ENCODE assay signal across 17 cellular contexts in the genomic region with DNA sequence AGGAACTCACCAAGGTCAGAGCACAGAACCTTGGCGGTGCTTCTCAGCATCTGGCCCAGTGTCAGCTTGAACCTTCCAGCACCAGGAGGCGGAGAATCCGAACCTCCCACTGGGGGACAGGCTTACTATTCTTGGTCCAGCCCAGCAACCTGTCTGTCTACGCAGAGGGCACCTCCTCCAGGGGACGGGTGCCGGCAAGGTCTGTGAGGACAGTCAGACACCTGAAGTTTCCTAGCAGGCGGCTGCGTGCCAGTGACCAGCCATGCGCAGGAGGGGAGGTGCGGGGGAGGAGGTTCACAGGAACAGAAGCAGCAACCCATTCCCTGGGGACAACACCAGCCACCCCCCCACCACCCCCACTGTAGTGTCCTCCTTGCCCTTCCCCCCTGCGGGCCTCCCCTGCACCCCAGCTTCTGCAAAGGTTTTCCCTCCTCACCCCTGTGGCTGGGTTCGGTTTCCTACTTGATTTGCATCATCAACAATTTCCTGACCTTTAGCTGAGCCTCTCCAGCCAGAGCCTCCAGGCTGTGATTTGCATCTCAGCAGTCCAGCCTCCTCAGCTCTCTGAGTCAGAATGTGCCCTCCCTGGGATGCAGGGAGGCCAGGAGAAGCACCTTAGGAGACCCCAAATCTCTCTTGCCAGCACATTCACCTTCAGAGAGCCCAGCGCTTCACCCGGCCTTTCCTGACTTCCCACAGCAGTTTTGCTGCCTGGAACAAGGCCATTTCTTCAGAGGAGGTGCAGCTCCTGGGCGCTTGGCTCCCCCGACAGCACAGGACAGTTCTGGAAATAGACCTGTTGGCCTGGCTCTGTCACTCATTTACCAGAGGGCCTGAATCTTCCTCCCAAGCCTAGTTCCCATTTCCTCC.
DNase-seq lines count a peak whose midpoint lies in the region; ATAC-seq, FAIRE-seq and TF ChIP-seq lines count a peak whose summit lies in the region.
"Had no signal": no experiment of that assay in that cellular context is flagged by ENCODE, and none has a peak within 500 bp of the region (broad histone marks: within the 10 kb centered on the region; RNA-seq: fewer than 3 reads in every experiment).

No MANE protein-coding gene starts in this region.

- peaks cover 1% of the 10 kb centered on the region; the same call in 1 of the 2 replicates for H3K27me3 Mint-ChIP-seq in H9 (ENCODE audit: low read depth)
- H3K27me3 Mint-ChIP-seq: activated CD4-positive, alpha-beta memory T cell treated with anti-CD3 and anti-CD28 coated beads for 36 hours had no signal

- H4K91ac ChIP-seq in H9 (ENCODE audit: insufficient read length, low read depth, low read length), result no peak overlapping the region

- CTCF ChIA-PET in OCI-LY7 (lab: Charles Lee; ENCODE audit: unreplicated experiment), result no interaction called here

- no peak for TF ChIP-seq CTCF in H9 (conservative IDR thresholded peaks at IDR 0.05)
- no peak for TF ChIP-seq CTCF in adrenal gland (IDR thresholded peaks at IDR 0.05)
- TF ChIP-seq CTCF in pancreas (IDR thresholded peaks at IDR 0.05), result no peak
- TF ChIP-seq CTCF in OCI-LY7 (conservative IDR thresholded peaks at IDR 0.05; ENCODE audit: low read length), result no peak

- H3K23me2 ChIP-seq in H9 (ENCODE audit: insufficient read length, low read depth, low read length, poor library complexity, severe bottlenecking), result no peaks in the 10 kb centered on the region

- ATAC-seq in pancreas (peak; percentile 73 to 89 (median 79)), HG02610 (IDR thresholded peaks at IDR 0.05; ENCODE audit: unreplicated experiment) (no peak), HG03342 (IDR thresholded peaks at IDR 0.05; ENCODE audit: unreplicated experiment) (no peak)

- no peak overlapping the region for H3T11ph ChIP-seq in H9 (ENCODE audit: low read length)

- peaks cover 6% of the 10 kb centered on the region for H3K9me3 ChIP-seq in H9 (ENCODE audit: control insufficient read depth, low read depth, low read length)
- no peaks in the 10 kb centered on the region for H3K9me3 ChIP-seq in adrenal gland (replicated peaks in 1 of 3)
- peaks cover 11% of the 10 kb centered on the region for H3K9me3 ChIP-seq in iPS-18a (ENCODE audit: control insufficient read depth, low read depth, low read length)
- H3K9me3 ChIP-seq in pancreas, result no peaks in the 10 kb centered on the region
- no peaks in the 10 kb centered on the region for H3K9me3 ChIP-seq in OCI-LY7 (ENCODE audit: low read length)
- H3K9me3 ChIP-seq: stomach had no signal

- WGBS in H9 (ENCODE audit: extremely low coverage, insufficient read length, low lambda C conversion rate), result no CpG with 5 or more reads among the region's 16 CpGs
- 63 to 71% (median 68%) methylated on average over 10 to 16 of the region's 16 CpGs for WGBS in adrenal gland, 4 donors
- 64 to 74% methylated on average over 14 to 16 of the region's 16 CpGs for WGBS in pancreas, 2 donors

- no peak overlapping the region for H2BK12ac ChIP-seq in H9 (ENCODE audit: insufficient read length, low read depth, low read length)

- H3K27me3 ChIP-seq in H9 (ENCODE audit: insufficient read depth, low read length), result no peaks in the 10 kb centered on the region
- H3K27me3 ChIP-seq in adrenal gland, result no peaks in the 10 kb centered on the region
- H3K27me3 ChIP-seq in iPS-18a (ENCODE audit: control insufficient read depth, insufficient read depth, low read length), result no peaks in the 10 kb centered on the region
- H3K27me3 ChIP-seq in pancreas, result no peaks in the 10 kb centered on the region
- H3K27me3 ChIP-seq: cardiac muscle cell, stomach had no signal

- POLR2A ChIA-PET in OCI-LY7 (lab: Charles Lee), result interaction anchor here (0.6 kb wide), 1 partner anchor 133 kb away, joined by 3 read pairs; no protein-coding TSS in a partner anchor

- no peak overlapping the region for H2BK5ac ChIP-seq in H9 (ENCODE audit: insufficient read length, low read length)

- peak overlapping the region; percentile 42 to 55; a peak in 4 of 5 replicates for H3K4me3 Mint-ChIP-seq in H9
- H3K4me3 Mint-ChIP-seq: activated CD4-positive, alpha-beta memory T cell treated with anti-CD3 and anti-CD28 coated beads for 36 hours had no signal

- no peak overlapping the region for H2BK15ac ChIP-seq in H9 (ENCODE audit: low read depth, low read length)

- no peak overlapping the region for H4K5ac ChIP-seq in H9 (ENCODE audit: insufficient read length, low read depth, low read length)

- no peak overlapping the region for H2BK120ac ChIP-seq in H9 (ENCODE audit: low read depth, low read length, poor library complexity, severe bottlenecking)

- no peak for TF ChIP-seq POLR2A in adrenal gland (IDR thresholded peaks at IDR 0.05)

- H3K4me1 ChIP-seq in H9 (ENCODE audit: insufficient read depth, low read length) (peaks cover 6% of the 10 kb centered on the region), adrenal gland (replicated peaks in 1 of 2) (no peaks in the 10 kb centered on the region), iPS-18a (ENCODE audit: control insufficient read depth, low read depth, low read length) (peaks cover 17% of the 10 kb centered on the region), pancreas (no peaks in the 10 kb centered on the region), OCI-LY7 (ENCODE audit: insufficient read depth, low read length, poor library complexity, severe bottlenecking) (no peaks in the 10 kb centered on the region)
- H3K4me1 ChIP-seq: stomach had no signal

- no peak overlapping the region for H2AFZ ChIP-seq in H9 (ENCODE audit: low read length)
- H2AFZ ChIP-seq in OCI-LY7 (ENCODE audit: low read length), result no peak overlapping the region
- H2AFZ ChIP-seq: PC-9 had no signal

- no peak overlapping the region for H3K27ac ChIP-seq in H9 (ENCODE audit: insufficient read length, low read depth, low read length)
- H3K27ac ChIP-seq in adrenal gland, result no peak overlapping the region
- H3K27ac ChIP-seq in iPS-18a (ENCODE audit: low read length), result no peak overlapping the region
- H3K27ac ChIP-seq in pancreas, result peak overlapping the region in 3 of 4 donors; percentile 41 to 66 (median 66)
- H3K27ac ChIP-seq in OCI-LY7 (ENCODE audit: low read depth, low read length, poor library complexity, severe bottlenecking), result no peak overlapping the region
- H3K27ac ChIP-seq: cardiac muscle cell, PC-9, stomach had no signal

- FAIRE-seq in pancreas (lab: Jason Lieb, UNC), result no peak

- H3K4me1 Mint-ChIP-seq in H9, result peaks cover 13 to 28% of the 10 kb centered on the region in 2 experiments

- no peaks in the 10 kb centered on the region for H3K79me2 ChIP-seq in H9 (ENCODE audit: insufficient read depth, low read length)
- no peaks in the 10 kb centered on the region for H3K79me2 ChIP-seq in OCI-LY7 (ENCODE audit: insufficient read depth, low read depth, low read length)

- H2BK20ac ChIP-seq in H9 (ENCODE audit: low read depth, low read length, poor library complexity, severe bottlenecking), result no peak overlapping the region

- no peak overlapping the region for H4K8ac ChIP-seq in H9 (replicated peaks; ENCODE audit: insufficient read length, low read depth, low read length)

- H3K9ac ChIP-seq in H9 (ENCODE audit: extremely low read depth, insufficient read length, low read length), result no peak overlapping the region
- no peak overlapping the region for H3K9ac ChIP-seq in iPS-18a (ENCODE audit: low read length)

- no peak overlapping the region for H2AK5ac ChIP-seq in H9 (ENCODE audit: insufficient read length, low read length)

- no TSS peak for BruUV-seq in OCI-LY7 (replicated peaks; lab: Mats Ljungman, UMichigan)

- peaks cover 21 to 24% of the 10 kb centered on the region in 2 experiments for H3K9me3 Mint-ChIP-seq in H9
- H3K9me3 Mint-ChIP-seq: activated CD4-positive, alpha-beta memory T cell treated with anti-CD3 and anti-CD28 coated beads for 36 hours had no signal

- H3K4ac ChIP-seq in H9 (ENCODE audit: low read depth, low read length), result no peak overlapping the region

- peak overlapping the region; percentile 14 to 88 (median 82); a peak in 6 of 7 replicates for H3K27ac Mint-ChIP-seq in H9
- H3K27ac Mint-ChIP-seq: activated CD4-positive, alpha-beta memory T cell treated with anti-CD3 and anti-CD28 coated beads for 36 hours had no signal

- DNase-seq in H9, result peak; percentile 83
- DNase-seq in adrenal gland, result peak in 4 of 7 donors; percentile 15 to 57 (median 29)
- peak in 4 of 6 donors; percentile 28 to 56 (median 44) for DNase-seq in pancreas
- DNase-seq in NCI-H345 (lab: John Stamatoyannopoulos, UW), result no peak
- no peak for DNase-seq in OCI-LY7 (ENCODE audit: low spot score)
- DNase-seq: activated CD4-positive, alpha-beta memory T cell treated with anti-CD3 and anti-CD28 coated beads for 36 hours; activated T-cell treated with anti-CD3 and anti-CD28 coated beads, Interleukin-2, amount 50 U/mL, for 48 hours; effector memory CD4-positive, alpha-beta T cell; islet precursor cell; NCI-H1436 treated with DMSO at 0.1 percent for 48 hours; NCI-H446 treated with DMSO at 0.1 percent for 48 hours; PC-9; stomach had no signal

- no peaks in the 10 kb centered on the region for H3K9me2 ChIP-seq in OCI-LY7 (ENCODE audit: insufficient read depth, low read length)

- intact Hi-C loops in adrenal gland (cut with DNase I) (no loop called here), pancreas (cut with DNase I) (no loop called here), OCI-LY7 (cut with micrococcal nuclease; ENCODE audit: unreplicated experiment) (no loop called here)

- H3K36me3 Mint-ChIP-seq in H9 (ENCODE audit: insufficient read depth in 1 of 3, low read depth in 3 of 3), result peaks cover 54 to 58% (median 55%) of the 10 kb centered on the region in 3 experiments
- H3K36me3 Mint-ChIP-seq: activated CD4-positive, alpha-beta memory T cell treated with anti-CD3 and anti-CD28 coated beads for 36 hours had no signal

- no peaks in the 10 kb centered on the region for H3K79me1 ChIP-seq in H9 (ENCODE audit: insufficient read depth, low read depth, low read length, poor library complexity, severe bottlenecking)

- peak overlapping the region; percentile 47 for H3K4me2 ChIP-seq in H9 (ENCODE audit: insufficient read depth, insufficient read length, low read length)
- H3K4me2 ChIP-seq in OCI-LY7 (ENCODE audit: low read length), result no peak overlapping the region
- H3K4me2 ChIP-seq: PC-9 had no signal

- H3K14ac ChIP-seq in H9 (ENCODE audit: insufficient read depth, low read length), result peak overlapping the region; percentile 54; the same call in 1 of the 2 replicates

- H3K23ac ChIP-seq in H9 (ENCODE audit: insufficient read length, low read depth, low read length), result no peak overlapping the region

- H3K56ac ChIP-seq in H9 (ENCODE audit: insufficient read length, low read depth, low read length), result no peak overlapping the region

- peaks cover 0 to 3% of the 10 kb centered on the region in 2 donors for H3K36me3 ChIP-seq in adrenal gland (replicated peaks in 1 of 2)
- H3K36me3 ChIP-seq in iPS-18a (ENCODE audit: control insufficient read depth, low read depth, low read length), result peaks cover 7% of the 10 kb centered on the region
- peaks cover 0 to 10% (median 6%) of the 10 kb centered on the region in 3 donors for H3K36me3 ChIP-seq in pancreas
- no peaks in the 10 kb centered on the region for H3K36me3 ChIP-seq in OCI-LY7 (ENCODE audit: insufficient read depth, low read length)
- H3K36me3 ChIP-seq: cardiac muscle cell had no signal

- H3K4me3 ChIP-seq in adrenal gland (no peak overlapping the region), iPS-18a (ENCODE audit: low read length) (peak overlapping the region; percentile 3), pancreas (no peak overlapping the region), OCI-LY7 (ENCODE audit: low read depth, low read length, poor library complexity, severe bottlenecking) (no peak overlapping the region)
- H3K4me3 ChIP-seq: cardiac muscle cell, PC-9, stomach had no signal

- peak overlapping the region; percentile 34 for H3K18ac ChIP-seq in H9 (ENCODE audit: insufficient read length, low read depth, low read length)

- no peaks in the 10 kb centered on the region for H4K20me1 ChIP-seq in H9 (ENCODE audit: control insufficient read depth, insufficient read depth, insufficient read length)
- no peaks in the 10 kb centered on the region for H4K20me1 ChIP-seq in OCI-LY7 (ENCODE audit: insufficient read depth, low read length)

Comparison
In these comparisons a context has a peak if more than half of its experiments do, and no peak if none do; other contexts are left out.
1. DNase-seq: peak in H9 (single experiment), adrenal gland (4 of 7) and pancreas (4 of 6); none in NCI-H345 (single experiment) and OCI-LY7 (single experiment).
2. H3K27ac ChIP-seq: peak in pancreas (3 of 4); none in H9 (single experiment), adrenal gland (0 of 5), iPS-18a (single experiment) and OCI-LY7 (single experiment).
3. ATAC-seq: peak in pancreas (4 of 4); none in HG02610 (single experiment) and HG03342 (single experiment).